ENCODE assay signal across 8 cellular contexts in genomic region chr14:73741386-73741875, GRCh38. TPM values are rescaled to one million over a fixed set of nuclear protein-coding genes. Genes with fewer than 3 reads are reported as not detected.
DNase-seq lines count a peak whose midpoint lies in the region; ATAC-seq, FAIRE-seq and TF ChIP-seq lines count a peak whose summit lies in the region.

No MANE protein-coding gene starts in this region.

- H3K9me3 ChIP-seq in endothelial cell of umbilical vein (replicated peaks; ENCODE audit: control insufficient read depth, insufficient read depth, low read length) = no peaks in the 10 kb centered on the region
- H3K9me3 ChIP-seq in mucosa of rectum (ENCODE audit: control insufficient read depth in 2 of 2, low read length in 2 of 2) = no peaks in the 10 kb centered on the region

- CTCF ChIA-PET in activated CD8-positive, alpha-beta memory T cell treated with anti-CD3 and anti-CD28 coated beads, Interleukin-2, amount 10 ng/mL, durations not matched to agents 7 days and 5 days (lab: Charles Lee) = interaction anchor here (0.8 to 10.1 kb wide), 15 partner anchors 8 to 149 kb away, joined by 3 to 118 read pairs (median 10); a partner anchor contains a TSS
- CTCF ChIA-PET in endothelial cell of umbilical vein (lab: Charles Lee) = interaction anchor here (0.6 to 8.9 kb wide), 11 partner anchors 8 to 516 kb away, joined by 3 to 91 read pairs (median 6); a partner anchor contains a TSS

- H3K27me3 ChIP-seq in endothelial cell of umbilical vein (ENCODE audit: control insufficient read depth in 2 of 2, insufficient read depth in 2 of 2, low read length in 2 of 2) (no peaks in the 10 kb centered on the region), mucosa of rectum (ENCODE audit: control insufficient read depth in 2 of 2, insufficient read depth in 2 of 2, low read length in 2 of 2) (no peaks in the 10 kb centered on the region)

- TF ChIP-seq CTCF in endothelial cell of umbilical vein (IDR thresholded peaks at IDR 0.05; ENCODE audit: extremely low read depth in 1 of 2, insufficient read depth in 1 of 2, low read depth in 1 of 2, low read length in 2 of 2) = no peak

- peak overlapping the region; percentile 78 for H3K4me3 Mint-ChIP-seq in activated CD8-positive, alpha-beta memory T cell treated with anti-CD3 and anti-CD28 coated beads, Interleukin-2, amount 10 ng/mL, durations not matched to agents 7 days and 5 days

- H3K79me2 ChIP-seq in endothelial cell of umbilical vein (ENCODE audit: control insufficient read depth, insufficient read depth, low read length) = peaks cover 90% of the 10 kb centered on the region

- no peak overlapping the region for H2AFZ ChIP-seq in endothelial cell of umbilical vein (ENCODE audit: low read depth, low read length)

- H3K4me1 ChIP-seq in endothelial cell of umbilical vein (ENCODE audit: control insufficient read depth, extremely low read depth, insufficient read depth, low read length) (peaks cover 66% of the 10 kb centered on the region), mucosa of rectum (ENCODE audit: control insufficient read depth in 2 of 2, insufficient read depth in 2 of 2, low read length in 2 of 2) (peaks cover 72% of the 10 kb centered on the region in 2 donors)

- no peaks in the 10 kb centered on the region for H3K9me1 ChIP-seq in endothelial cell of umbilical vein (replicated peaks; ENCODE audit: control insufficient read depth, extremely low read depth, insufficient read depth, low read length)

- peak overlapping the region; percentile 96 for H3K27ac ChIP-seq in endothelial cell of umbilical vein (ENCODE audit: insufficient read depth, low read depth, low read length)
- H3K27ac ChIP-seq in mucosa of rectum (ENCODE audit: low read depth in 2 of 2, low read length in 2 of 2) = peak overlapping the region; percentile 95 to 98

- peak; percentile 71 for ATAC-seq in activated CD8-positive, alpha-beta memory T cell treated with anti-CD3 and anti-CD28 coated beads, Interleukin-2, amount 10 ng/mL, durations not matched to agents 7 days and 5 days
- ATAC-seq in stimulated activated naive CD8-positive, alpha-beta T cell treated with anti-CD3 and anti-CD28 coated beads, Interleukin-15, Interleukin-2, amounts not matched to agents 100 U/mL and 50 U/mL, for 24 hours = peak; percentile 74

- intact Hi-C loops in endothelial cell of umbilical vein (cut with micrococcal nuclease) = loop anchor here (1.0 to 5.0 kb wide), 8 partner anchors 12 to 111 kb away; partner anchors contain the start of genes PNMA1 and PTGR2

- POLR2A ChIA-PET in endothelial cell of umbilical vein (lab: Charles Lee) = interaction anchor here (0.6 to 3.0 kb wide), 5 partner anchors 12 to 38 kb away, joined by 3 to 31 read pairs (median 4); no protein-coding TSS in a partner anchor

- H4K20me1 ChIP-seq in endothelial cell of umbilical vein (replicated peaks; ENCODE audit: control insufficient read depth, extremely low read depth, insufficient read depth, low read length) = no peaks in the 10 kb centered on the region

- H3K36me3 Mint-ChIP-seq in activated CD8-positive, alpha-beta memory T cell treated with anti-CD3 and anti-CD28 coated beads, Interleukin-2, amount 10 ng/mL, durations not matched to agents 7 days and 5 days = peaks cover 18% of the 10 kb centered on the region

- dilution Hi-C loops in endothelial cell of umbilical vein (cut with MboI; ENCODE audit: extremely low pct_ligation_motif_present, low sequenced_read_pairs) = no loop called here

- peak overlapping the region; percentile 81 for H3K4me2 ChIP-seq in endothelial cell of umbilical vein (ENCODE audit: insufficient read depth, low read length)

- TF ChIP-seq POLR2A in GM12892 (IDR thresholded peaks at IDR 0.05; ENCODE audit: low read depth, low read length) (no peak), endothelial cell of umbilical vein (IDR thresholded peaks at IDR 0.05; ENCODE audit: low read depth, low read length) (no peak)

- H3K4me3 ChIP-seq in endothelial cell of umbilical vein (replicated peaks in 1 of 3; ENCODE audit: insufficient read depth in 1 of 3, low read depth in 1 of 3, low read length in 3 of 3) (peak overlapping the region in 1 of 3 experiments; percentile 31), mucosa of rectum (ENCODE audit: low read length in 2 of 2) (peak overlapping the region; percentile 41 to 66)

- H3K9ac ChIP-seq in endothelial cell of umbilical vein (replicated peaks; ENCODE audit: extremely low read depth, insufficient read depth, low read length) (peak overlapping the region; percentile 86), mucosa of rectum (ENCODE audit: low read depth in 1 of 2, low read length in 2 of 2) (peak overlapping the region; percentile 71 to 74)

- peak overlapping the region; percentile 92 for H3K27ac Mint-ChIP-seq in activated CD8-positive, alpha-beta memory T cell treated with anti-CD3 and anti-CD28 coated beads, Interleukin-2, amount 10 ng/mL, durations not matched to agents 7 days and 5 days

- DNase-seq in GM12892 (ENCODE audit: insufficient read length) = peak; percentile 80
- peak; percentile 72 for DNase-seq in MV-4-11 (lab: John Stamatoyannopoulos, UW)
- peak; percentile 83 for DNase-seq in activated CD8-positive, alpha-beta memory T cell treated with anti-CD3 and anti-CD28 coated beads, Interleukin-2, amount 10 ng/mL, durations not matched to agents 7 days and 5 days
- DNase-seq in endothelial cell of umbilical vein (ENCODE audit: low read depth, low spot score) = peak; percentile 97
- peak; percentile 77 for DNase-seq in stimulated activated naive CD8-positive, alpha-beta T cell treated with anti-CD3 and anti-CD28 coated beads, Interleukin-15, Interleukin-2, amounts not matched to agents 100 U/mL and 50 U/mL, for 24 hours
- DNase-seq in NCI-H1436 (lab: John Stamatoyannopoulos, UW) = no peak
- DNase-seq in D341Med (ENCODE audit: low spot score) = no peak

- H3K27me3 Mint-ChIP-seq in activated CD8-positive, alpha-beta memory T cell treated with anti-CD3 and anti-CD28 coated beads, Interleukin-2, amount 10 ng/mL, durations not matched to agents 7 days and 5 days = no peaks in the 10 kb centered on the region

- H3K9me3 Mint-ChIP-seq in activated CD8-positive, alpha-beta memory T cell treated with anti-CD3 and anti-CD28 coated beads, Interleukin-2, amount 10 ng/mL, durations not matched to agents 7 days and 5 days (ENCODE audit: low read depth) = no peaks in the 10 kb centered on the region

- FAIRE-seq in GM12892 (lab: Jason Lieb, UNC) (peak; percentile 81), endothelial cell of umbilical vein (lab: Jason Lieb, UNC) (peak; percentile 99)

- H3K4me1 Mint-ChIP-seq in activated CD8-positive, alpha-beta memory T cell treated with anti-CD3 and anti-CD28 coated beads, Interleukin-2, amount 10 ng/mL, durations not matched to agents 7 days and 5 days = peaks cover 71% of the 10 kb centered on the region

- H3K36me3 ChIP-seq in endothelial cell of umbilical vein (ENCODE audit: control insufficient read depth in 2 of 2, extremely low read depth in 1 of 2, insufficient read depth in 2 of 2, low read length in 2 of 2) (peaks cover 9 to 23% of the 10 kb centered on the region in 2 experiments), mucosa of rectum (ENCODE audit: control insufficient read depth in 2 of 2, insufficient read depth in 2 of 2, low read length in 2 of 2) (peaks cover 24 to 29% of the 10 kb centered on the region in 2 donors)

- no TSS peak for BruUV-seq in endothelial cell of umbilical vein (replicated peaks; lab: Mats Ljungman, UMichigan)

TF ChIP-seq in endothelial cell of umbilical vein, 7 proteins besides CTCF, POLR2A, EP300 and RAD21:
- peak; percentile 9 for TF ChIP-seq MYC (IDR thresholded peaks at IDR 0.05; ENCODE audit: low read depth, low read length)
- TF ChIP-seq FOS (IDR thresholded peaks at IDR 0.05; ENCODE audit: borderline replicate concordance, insufficient read depth, low read length) = peak; percentile 95
- peak; percentile 98 for TF ChIP-seq GATA2 (IDR thresholded peaks at IDR 0.05; ENCODE audit: insufficient read depth, insufficient read length, low read depth, low read length)
- TF ChIP-seq, protein P1, sequence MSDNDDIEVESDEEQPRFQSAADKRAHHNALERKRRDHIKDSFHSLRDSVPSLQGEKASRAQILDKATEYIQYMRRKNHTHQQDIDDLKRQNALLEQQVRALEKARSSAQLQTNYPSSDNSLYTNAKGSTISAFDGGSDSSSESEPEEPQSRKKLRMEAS (IDR thresholded peaks at IDR 0.05; ENCODE audit: insufficient read depth, insufficient read length) = no peak
- TF ChIP-seq POLR2AphosphoS5 (IDR thresholded peaks at IDR 0.05; ENCODE audit: insufficient read depth, low read depth, low read length) = peak; percentile 99
- peak; percentile 79 for TF ChIP-seq JUN (IDR thresholded peaks at IDR 0.05; ENCODE audit: borderline replicate concordance, insufficient read depth, insufficient read length, low read depth)
- TF ChIP-seq EZH2 (IDR thresholded peaks at IDR 0.05; ENCODE audit: borderline replicate concordance, low read depth, low read length, severe bottlenecking) = no peak
TF ChIP-seq in endothelial cell of umbilical vein: peak in this region for 5.

RNA-seq across cellular contexts. Expression of gene PNMA1, which starts 27.2 kb away (rescaled TPM):
- polyA plus RNA-seq in GM12892 (2012; ENCODE audit: missing spikeins) = 13.3 TPM
- total RNA-seq in activated CD8-positive, alpha-beta memory T cell treated with anti-CD3 and anti-CD28 coated beads, Interleukin-2, amount 10 ng/mL, durations not matched to agents 7 days and 5 days = 10 to 100 TPM; 27.1 to 36.6 TPM
- 82.4 and 82.6 TPM in 2 replicates for total RNA-seq in endothelial cell of umbilical vein
- 25.8 and 29.8 TPM in 2 replicates for polyA plus RNA-seq in endothelial cell of umbilical vein
- polyA plus RNA-seq in endothelial cell of umbilical vein (2011; cell fraction: cytosol; rRNA removed) = 33.5 and 34.9 TPM in 2 replicates
- 21.7 and 25.2 TPM in 2 replicates for polyA plus RNA-seq in endothelial cell of umbilical vein (2011; cell fraction: nucleus; rRNA removed)
- polyA plus RNA-seq in endothelial cell of umbilical vein (2012) = 48.9 and 63.0 TPM in 2 replicates
- 27.9 and 28.4 TPM in 2 replicates for polyA minus RNA-seq in endothelial cell of umbilical vein
- 12.2 TPM for polyA minus RNA-seq in endothelial cell of umbilical vein (2011; cell fraction: cytosol; rRNA and poly(A)+ RNA removed)
- polyA minus RNA-seq in endothelial cell of umbilical vein (2011; cell fraction: nucleus; rRNA and poly(A)+ RNA removed) = 9.1 and 12.8 TPM in 2 replicates

Comparison
In these comparisons a context has a peak if more than half of its experiments do, and no peak if none do; other contexts are left out.
1. DNase-seq: peak in GM12892 (single experiment), MV-4-11 (single experiment), activated CD8-positive, alpha-beta memory T cell treated with anti-CD3 and anti-CD28 coated beads, Interleukin-2, amount 10 ng/mL, durations not matched to agents 7 days and 5 days (single experiment), endothelial cell of umbilical vein (single experiment) and stimulated activated naive CD8-positive, alpha-beta T cell treated with anti-CD3 and anti-CD28 coated beads, Interleukin-15, Interleukin-2, amounts not matched to agents 100 U/mL and 50 U/mL, for 24 hours (single experiment); none in NCI-H1436 (single experiment) and D341Med (single experiment).